In genomic region chr10:16950686-16951681, GRCh38 we compare ENCODE assay signal across 9 cellular contexts.
DNase-seq lines count a peak whose midpoint lies in the region; ATAC-seq, FAIRE-seq and TF ChIP-seq lines count a peak whose summit lies in the region.
"Had no signal": no experiment of that assay in that cellular context is flagged by ENCODE, and none has a peak within 500 bp of the region (broad histone marks: within the 10 kb centered on the region; RNA-seq: fewer than 3 reads in every experiment).

No MANE protein-coding gene starts in this region.

- dilution Hi-C loops in endothelial cell of umbilical vein (cut with MboI; ENCODE audit: extremely low pct_ligation_motif_present, low sequenced_read_pairs): no loop called here

- POLR2A ChIA-PET in endothelial cell of umbilical vein (lab: Charles Lee): interaction anchor here (0.6 to 1.4 kb wide), 3 partner anchors 121 to 287 kb away, joined by 3 to 7 read pairs (median 5); no protein-coding TSS in a partner anchor

- H3K27ac ChIP-seq in endothelial cell of umbilical vein (ENCODE audit: insufficient read depth, low read depth, low read length): peak overlapping the region; percentile 66
- peak overlapping the region; percentile 79 for H3K27ac ChIP-seq in osteoblast (ENCODE audit: low read depth, low read length)

- H3K36me3 ChIP-seq in endothelial cell of umbilical vein (ENCODE audit: control insufficient read depth in 2 of 2, extremely low read depth in 1 of 2, insufficient read depth in 2 of 2, low read length in 2 of 2) (no peaks in the 10 kb centered on the region), osteoblast (ENCODE audit: insufficient read depth, low read length) (no peaks in the 10 kb centered on the region)

- H3K4me2 ChIP-seq in endothelial cell of umbilical vein (ENCODE audit: insufficient read depth, low read length) (peak overlapping the region; percentile 79), osteoblast (ENCODE audit: insufficient read depth, low read length) (peak overlapping the region; percentile 79)

- peak; percentile 76 for FAIRE-seq in endothelial cell of umbilical vein (lab: Jason Lieb, UNC)

- H3K9me1 ChIP-seq in endothelial cell of umbilical vein (replicated peaks; ENCODE audit: control insufficient read depth, extremely low read depth, insufficient read depth, low read length): no peaks in the 10 kb centered on the region

- no peak for TF ChIP-seq POLR2A in endothelial cell of umbilical vein (IDR thresholded peaks at IDR 0.05; ENCODE audit: low read depth, low read length)

- CTCF ChIA-PET in endothelial cell of umbilical vein (lab: Charles Lee): interaction anchor here (0.7 to 1.4 kb wide), 5 partner anchors 11 to 46 kb away, joined by 3 to 4 read pairs (median 3); no protein-coding TSS in a partner anchor

- H3K4me1 ChIP-seq in endothelial cell of umbilical vein (ENCODE audit: control insufficient read depth, extremely low read depth, insufficient read depth, low read length) (peaks cover 40% of the 10 kb centered on the region), osteoblast (ENCODE audit: insufficient read depth, low read length) (peaks cover 20% of the 10 kb centered on the region)

- TSS peak; percentile 91 for BruUV-seq in endothelial cell of umbilical vein (replicated peaks; lab: Mats Ljungman, UMichigan)

- H3K9me3 ChIP-seq in endothelial cell of umbilical vein (replicated peaks; ENCODE audit: control insufficient read depth, insufficient read depth, low read length) (no peaks in the 10 kb centered on the region), osteoblast (ENCODE audit: low read depth, low read length) (no peaks in the 10 kb centered on the region)

- peak overlapping the region; percentile 80 for H2AFZ ChIP-seq in endothelial cell of umbilical vein (ENCODE audit: low read depth, low read length)
- peak overlapping the region; percentile 74 for H2AFZ ChIP-seq in osteoblast (ENCODE audit: low read length)

- H3K27me3 ChIP-seq in endothelial cell of umbilical vein (ENCODE audit: control insufficient read depth in 2 of 2, insufficient read depth in 2 of 2, low read length in 2 of 2) (no peaks in the 10 kb centered on the region), osteoblast (ENCODE audit: insufficient read depth, low read length) (no peaks in the 10 kb centered on the region)

- H4K20me1 ChIP-seq in endothelial cell of umbilical vein (replicated peaks; ENCODE audit: control insufficient read depth, extremely low read depth, insufficient read depth, low read length) (no peaks in the 10 kb centered on the region), osteoblast (ENCODE audit: insufficient read depth, low read length) (no peaks in the 10 kb centered on the region)

- H3K4me3 ChIP-seq in endothelial cell of umbilical vein (replicated peaks in 1 of 3; ENCODE audit: insufficient read depth in 1 of 3, low read depth in 1 of 3, low read length in 3 of 3) (no peak overlapping the region), osteoblast (ENCODE audit: insufficient read depth, low read length) (peak overlapping the region; percentile 55)

- in situ Hi-C loops in G401 (cut with HindIII; ENCODE audit: low sequenced_read_pairs): no loop called here

- H3K9ac ChIP-seq in endothelial cell of umbilical vein (replicated peaks; ENCODE audit: extremely low read depth, insufficient read depth, low read length): peak overlapping the region; percentile 64

- DNase-seq in G401 (ENCODE audit: low spot score): peak; percentile 15
- peak; percentile 36 for DNase-seq in NOMO-1 treated with DMSO at 0.1 percent for 48 hours (lab: John Stamatoyannopoulos, UW; ENCODE audit: unreplicated experiment)
- peak; percentile 89 for DNase-seq in endothelial cell of umbilical vein (ENCODE audit: low read depth, low spot score)
- peak; percentile 83 for DNase-seq in osteoblast (ENCODE audit: insufficient read length, low spot score, missing footprints)
- no peak for DNase-seq in activated CD4-positive, CD25-positive, alpha-beta regulatory T cell treated with anti-CD3 and anti-CD28 coated beads, Interleukin-2, amount 50 U/mL, for 72 hours
- DNase-seq: activated naive CD8-positive, alpha-beta T cell treated with anti-CD3 and anti-CD28 coated beads, Interleukin-2, amount 10 ng/mL, durations not matched to agents 7 days and 5 days; NCI-H2171 had no signal

- no peak for TF ChIP-seq CTCF in endothelial cell of umbilical vein (IDR thresholded peaks at IDR 0.05; ENCODE audit: extremely low read depth in 1 of 2, insufficient read depth in 1 of 2, low read depth in 1 of 2, low read length in 2 of 2)
- TF ChIP-seq CTCF in osteoblast (IDR thresholded peaks at IDR 0.05; ENCODE audit: extremely low read depth, low read depth, low read length): no peak

- no peak for ATAC-seq in GM21723 (IDR thresholded peaks at IDR 0.05; ENCODE audit: unreplicated experiment)
- ATAC-seq in GM18868 (IDR thresholded peaks at IDR 0.05; ENCODE audit: unreplicated experiment): no peak

- intact Hi-C loops in endothelial cell of umbilical vein (cut with micrococcal nuclease): loop anchor here (2.0 kb wide), 1 partner anchor 278 kb away; the partner anchor contains the start of gene VIM

- H3K79me2 ChIP-seq in endothelial cell of umbilical vein (ENCODE audit: control insufficient read depth, insufficient read depth, low read length) (no peaks in the 10 kb centered on the region), osteoblast (ENCODE audit: insufficient read depth, low read length) (no peaks in the 10 kb centered on the region)

TF ChIP-seq in endothelial cell of umbilical vein, 7 proteins besides CTCF, POLR2A, EP300 and RAD21:
- TF ChIP-seq GATA2 (IDR thresholded peaks at IDR 0.05; ENCODE audit: insufficient read depth, insufficient read length, low read depth, low read length): peak; percentile 5
- TF ChIP-seq POLR2AphosphoS5 (IDR thresholded peaks at IDR 0.05; ENCODE audit: insufficient read depth, low read depth, low read length): no peak
- TF ChIP-seq JUN (IDR thresholded peaks at IDR 0.05; ENCODE audit: borderline replicate concordance, insufficient read depth, insufficient read length, low read depth): peak; percentile 67
